Comparison of ENCODE assay signal across 15 cellular contexts in genomic region chr19:16535381-16535780, GRCh38. TPM values are rescaled to one million over a fixed set of nuclear protein-coding genes. Genes with fewer than 3 reads are reported as not detected.
A peak's percentile ranks its signal among the peaks of the same experiment; 100 is the strongest.
DNase-seq lines count a peak whose midpoint lies in the region; ATAC-seq, FAIRE-seq and TF ChIP-seq lines count a peak whose summit lies in the region.
"Had no signal": no experiment of that assay in that cellular context is flagged by ENCODE, and none has a peak within 500 bp of the region (broad histone marks: within the 10 kb centered on the region; RNA-seq: fewer than 3 reads in every experiment).

No MANE protein-coding gene starts in this region.

- CTCF ChIA-PET in HepG2 (lab: Yijun Ruan, JAX; ENCODE audit: low intra/inter-chr PET ratio, low total read pairs): no interaction called here

- DNase-seq in HepG2 (ENCODE audit: low spot score) (no peak), right lobe of liver (no peak), iPS-NIHi11 (ENCODE audit: low spot score) (peak; percentile 9)
- no peak for DNase-seq in activated naive CD4-positive, alpha-beta T cell treated with anti-CD3 and anti-CD28 coated beads, Interleukin-2, amount 50 U/mL, for 16 hours
- DNase-seq in activated T-cell treated with anti-CD3 and anti-CD28 coated beads, Interleukin-2, amount 50 U/mL, for 72 hours: no peak
- DNase-seq: 8988T; Calu3; CD4-positive, CD25-positive, alpha-beta regulatory T cell; DMS 273 treated with DMSO at 0.1 percent for 48 hours; GM23248 had no signal

- intact Hi-C loops in HepG2 (cut with micrococcal nuclease; ENCODE audit: unreplicated experiment): no loop called here
- intact Hi-C loops in right lobe of liver (cut with DNase I): no loop called here

- H3K36me3 Mint-ChIP-seq in activated T-cell treated with anti-CD3 and anti-CD28 coated beads, Interleukin-2, amount 50 U/mL, for 72 hours (ENCODE audit: insufficient read depth in 2 of 2): peaks cover 2 to 37% of the 10 kb centered on the region in 2 donors

- no peak overlapping the region for H3K4me3 Mint-ChIP-seq in activated T-cell treated with anti-CD3 and anti-CD28 coated beads, Interleukin-2, amount 50 U/mL, for 72 hours
- H3K4me3 Mint-ChIP-seq: CD4-positive, CD25-positive, alpha-beta regulatory T cell had no signal

- in situ Hi-C loops in HepG2 (cut with HindIII; ENCODE audit: extremely low pct_ligation_motif_present, low pct_unique_long_range_greater_than_20kb): no loop called here

- H3K36me3 ChIP-seq in HepG2 (replicated peaks in 1 of 2; ENCODE audit: control insufficient read depth in 1 of 2, insufficient read depth in 2 of 2, low read length in 2 of 2) (peaks cover 47 to 87% of the 10 kb centered on the region in 2 experiments), right lobe of liver (peaks cover 0 to 63% (median 33%) of the 10 kb centered on the region in 4 donors)

- FAIRE-seq in HepG2 (lab: Jason Lieb, UNC): no peak
- FAIRE-seq: GM18507, H54 had no signal

- no peak for TF ChIP-seq EP300 in HepG2 (IDR thresholded peaks at IDR 0.05; ENCODE audit: low read depth in 2 of 2, low read length in 2 of 2)
- TF ChIP-seq EP300 in HepG2 (CRISPR knock-in tag; IDR thresholded peaks at IDR 0.05; ENCODE audit: borderline replicate concordance): no peak

- TF ChIP-seq CTCF in HepG2 (CRISPR knock-in tag; IDR thresholded peaks at IDR 0.05): no peak
- TF ChIP-seq CTCF in right lobe of liver (IDR thresholded peaks at IDR 0.05): no peak

- POLR2A ChIA-PET in HepG2 (lab: Yijun Ruan, JAX): no interaction called here

- H3K27me3 ChIP-seq in HepG2 (ENCODE audit: control insufficient read depth in 1 of 2, insufficient read depth in 2 of 2, low read length in 2 of 2) (no peaks in the 10 kb centered on the region), right lobe of liver (no peaks in the 10 kb centered on the region)
- H3K27me3 ChIP-seq: BLaER1 treated with 17β-estradiol and CSF1 and Interleukin-3, amounts not matched to agents 10 nM and 100 nM had no signal

- no peak overlapping the region for H3K9ac ChIP-seq in HepG2 (ENCODE audit: insufficient read depth, low read depth, low read length)
- H3K9ac ChIP-seq: GM23248 had no signal

- no TSS peak for BruUV-seq in HepG2 (replicated peaks; lab: Mats Ljungman, UMichigan)

- WGBS in HepG2 (ENCODE audit: low lambda C conversion rate): over 99% methylated on average over 17 of the region's 18 CpGs
- 80% methylated on average over 1 of the region's 18 CpGs for WGBS in right lobe of liver (ENCODE audit: insufficient coverage, low coverage, low lambda C conversion rate, missing lambda C conversion rate)

- peaks cover 38% of the 10 kb centered on the region for H3K79me2 ChIP-seq in HepG2 (ENCODE audit: insufficient read depth, low read length)

- H3K27me3 Mint-ChIP-seq in activated T-cell treated with anti-CD3 and anti-CD28 coated beads, Interleukin-2, amount 50 U/mL, for 72 hours (ENCODE audit: low read depth): no peaks in the 10 kb centered on the region
- H3K27me3 Mint-ChIP-seq: CD4-positive, CD25-positive, alpha-beta regulatory T cell had no signal

- peaks cover 11% of the 10 kb centered on the region for H3K4me1 ChIP-seq in HepG2 (ENCODE audit: insufficient read depth, low read length)
- peaks cover 0 to 8% (median 2%) of the 10 kb centered on the region in 4 donors for H3K4me1 ChIP-seq in right lobe of liver

- H3K27ac ChIP-seq in HepG2 (ENCODE audit: extremely low read length, insufficient read depth, low read length): no peak overlapping the region
- H3K27ac ChIP-seq in right lobe of liver: no peak overlapping the region
- H3K27ac ChIP-seq: BLaER1 treated with 17β-estradiol and CSF1 and Interleukin-3, amounts not matched to agents 10 nM and 100 nM; GM23248; HL-60 had no signal

- H3K4me3 ChIP-seq in HepG2 (replicated peaks in 1 of 3; ENCODE audit: insufficient read depth in 1 of 3, low read depth in 2 of 3, low read length in 3 of 3) (no peak overlapping the region), right lobe of liver (no peak overlapping the region)
- H3K4me3 ChIP-seq: BLaER1 treated with 17β-estradiol and CSF1 and Interleukin-3, amounts not matched to agents 10 nM and 100 nM; GM23248 had no signal

- no peak for TF ChIP-seq RAD21 in HepG2 (CRISPR knock-in tag; IDR thresholded peaks at IDR 0.05)

- no peak overlapping the region for H3K27ac Mint-ChIP-seq in activated T-cell treated with anti-CD3 and anti-CD28 coated beads, Interleukin-2, amount 50 U/mL, for 72 hours
- H3K27ac Mint-ChIP-seq: CD4-positive, CD25-positive, alpha-beta regulatory T cell had no signal

- ATAC-seq in HepG2: no peak; the same call in 2 of the 3 replicates
- ATAC-seq in right lobe of liver: no peak
- ATAC-seq in activated T-cell treated with anti-CD3 and anti-CD28 coated beads, Interleukin-2, amount 50 U/mL, for 72 hours (replicated peaks in 1 of 2): no peak

- no peak overlapping the region for H3K4me2 ChIP-seq in HepG2 (ENCODE audit: low read depth, low read length)
- H3K4me2 ChIP-seq: BLaER1 treated with 17β-estradiol and CSF1 and Interleukin-3, amounts not matched to agents 10 nM and 100 nM had no signal

- H3K9me3 Mint-ChIP-seq in activated T-cell treated with anti-CD3 and anti-CD28 coated beads, Interleukin-2, amount 50 U/mL, for 72 hours: no peaks in the 10 kb centered on the region
- H3K9me3 Mint-ChIP-seq: CD4-positive, CD25-positive, alpha-beta regulatory T cell had no signal

- TF ChIP-seq POLR2A in HepG2 (IDR thresholded peaks at IDR 0.05; ENCODE audit: insufficient read depth in 1 of 2, low read depth in 2 of 2, low read length in 2 of 2): no peak
- TF ChIP-seq POLR2A in right lobe of liver (IDR thresholded peaks at IDR 0.05): no peak

- H3K9me3 ChIP-seq in HepG2 (ENCODE audit: low read length) (no peaks in the 10 kb centered on the region), right lobe of liver (no peaks in the 10 kb centered on the region)
- H3K9me3 ChIP-seq: BLaER1 treated with 17β-estradiol and CSF1 and Interleukin-3, amounts not matched to agents 10 nM and 100 nM had no signal

- H4K20me1 ChIP-seq in HepG2 (ENCODE audit: insufficient read depth, low read length): peaks cover 20% of the 10 kb centered on the region

- H2AFZ ChIP-seq in HepG2 (ENCODE audit: low read length): no peak overlapping the region
- H2AFZ ChIP-seq: GM23248 had no signal

- peaks cover 25% of the 10 kb centered on the region for H3K4me1 Mint-ChIP-seq in activated T-cell treated with anti-CD3 and anti-CD28 coated beads, Interleukin-2, amount 50 U/mL, for 72 hours (ENCODE audit: low read depth)

RNA-seq across cellular contexts. Expression of gene CHERP, which starts 6.9 kb away (rescaled TPM):
- total RNA-seq in HepG2 (2016; rRNA removed; fragmentation: Illumina TruSeq; extraction: Trizol) (4.3 and 9.1 TPM in 2 replicates), right lobe of liver (10 to 100 TPM in 4 of 6 experiments, 1 to 10 TPM in 2; 6.8 to 26.2 (median 20.6) TPM)
- total RNA-seq in HepG2 (2016; cell fraction: cytosol; rRNA removed; fragmentation: Illumina TruSeq; extraction: Trizol; ENCODE audit: low read depth): 3.8 and 4.0 TPM in 2 replicates
- total RNA-seq in HepG2 (2016; cell fraction: insoluble cytoplasmic fraction; rRNA removed; fragmentation: Illumina TruSeq; extraction: Trizol): 6.0 and 7.4 TPM in 2 replicates
- 5.5 and 6.1 TPM in 2 replicates for total RNA-seq in HepG2 (2016; cell fraction: membrane; rRNA removed; fragmentation: Illumina TruSeq; extraction: Trizol)
- total RNA-seq in HepG2 (2016; cell fraction: nucleus; rRNA removed; fragmentation: Illumina TruSeq; extraction: Trizol): 8.1 and 13.9 TPM in 2 replicates
- 5.4 and 5.9 TPM in 2 replicates for polyA plus RNA-seq in HepG2 (2011; rRNA removed)
- polyA plus RNA-seq in HepG2 (2011; cell fraction: cytosol; rRNA removed): 2.9 and 3.2 TPM in 2 replicates
- polyA plus RNA-seq in HepG2 (2011; cell fraction: nucleus; rRNA removed): 34.4 and 39.5 TPM in 2 replicates
- 20.4 and 25.1 TPM in 2 replicates for polyA plus RNA-seq in HepG2 (2012)
- 2.1 and 2.2 TPM in 2 replicates for polyA plus RNA-seq in HepG2 (2016; cell fraction: cytosol; fragmentation: Illumina TruSeq; extraction: Trizol; ENCODE audit: low read depth)
- polyA plus RNA-seq in HepG2 (2016; cell fraction: insoluble cytoplasmic fraction; fragmentation: Illumina TruSeq; extraction: Trizol; ENCODE audit: low read depth): 19.7 and 26.9 TPM in 2 replicates
- polyA plus RNA-seq in HepG2 (2016; cell fraction: membrane; fragmentation: Illumina TruSeq; extraction: Trizol; ENCODE audit: low read depth): 4.9 and 6.0 TPM in 2 replicates
- 54.8 and 59.8 TPM in 2 replicates for polyA plus RNA-seq in HepG2 (2016; cell fraction: nucleus; fragmentation: Illumina TruSeq; extraction: Trizol; ENCODE audit: insufficient read depth, low read depth)
- 10.1 and 16.3 TPM in 2 replicates for polyA minus RNA-seq in HepG2 (2011; rRNA and poly(A)+ RNA removed; ENCODE audit: low replicate concordance)
- polyA minus RNA-seq in HepG2 (2011; cell fraction: cytosol; rRNA and poly(A)+ RNA removed): 7.1 and 9.3 TPM in 2 replicates
- polyA minus RNA-seq in HepG2 (2011; cell fraction: nucleus; rRNA and poly(A)+ RNA removed): 18.4 and 19.8 TPM in 2 replicates
- total RNA-seq in activated T-cell treated with anti-CD3 and anti-CD28 coated beads, Interleukin-2, amount 50 U/mL, for 72 hours: 10 to 100 TPM; 54.8 to 59.6 TPM

RNA-seq across cellular contexts. Expression of gene SLC35E1, which starts 36.8 kb away (rescaled TPM):
- total RNA-seq in HepG2 (2016; rRNA removed; fragmentation: Illumina TruSeq; extraction: Trizol) (17.2 and 21.2 TPM in 2 replicates), right lobe of liver (10 to 100 TPM; 17.2 to 27.4 (median 20.1) TPM)
- total RNA-seq in HepG2 (2016; cell fraction: cytosol; rRNA removed; fragmentation: Illumina TruSeq; extraction: Trizol; ENCODE audit: low read depth): 6.0 and 7.6 TPM in 2 replicates
- 15.6 and 20.2 TPM in 2 replicates for total RNA-seq in HepG2 (2016; cell fraction: insoluble cytoplasmic fraction; rRNA removed; fragmentation: Illumina TruSeq; extraction: Trizol)
- total RNA-seq in HepG2 (2016; cell fraction: membrane; rRNA removed; fragmentation: Illumina TruSeq; extraction: Trizol): 18.9 and 19.7 TPM in 2 replicates
- 18.5 and 21.4 TPM in 2 replicates for total RNA-seq in HepG2 (2016; cell fraction: nucleus; rRNA removed; fragmentation: Illumina TruSeq; extraction: Trizol)
- 46.5 and 48.0 TPM in 2 replicates for polyA plus RNA-seq in HepG2 (2011; rRNA removed)
- polyA plus RNA-seq in HepG2 (2011; cell fraction: cytosol; rRNA removed): 31.6 and 37.8 TPM in 2 replicates
- 26.3 and 38.8 TPM in 2 replicates for polyA plus RNA-seq in HepG2 (2011; cell fraction: nucleus; rRNA removed)
- polyA plus RNA-seq in HepG2 (2012): 25.6 and 26.5 TPM in 2 replicates
- 5.7 and 6.3 TPM in 2 replicates for polyA plus RNA-seq in HepG2 (2016; cell fraction: cytosol; fragmentation: Illumina TruSeq; extraction: Trizol; ENCODE audit: low read depth)
- 16.1 and 22.5 TPM in 2 replicates for polyA plus RNA-seq in HepG2 (2016; cell fraction: insoluble cytoplasmic fraction; fragmentation: Illumina TruSeq; extraction: Trizol; ENCODE audit: low read depth)
- polyA plus RNA-seq in HepG2 (2016; cell fraction: membrane; fragmentation: Illumina TruSeq; extraction: Trizol; ENCODE audit: low read depth): 20.6 and 22.2 TPM in 2 replicates
- 45.9 and 46.6 TPM in 2 replicates for polyA plus RNA-seq in HepG2 (2016; cell fraction: nucleus; fragmentation: Illumina TruSeq; extraction: Trizol; ENCODE audit: insufficient read depth, low read depth)
- 181 and 185 TPM in 2 replicates for polyA minus RNA-seq in HepG2 (2011; rRNA and poly(A)+ RNA removed; ENCODE audit: low replicate concordance)
- polyA minus RNA-seq in HepG2 (2011; cell fraction: cytosol; rRNA and poly(A)+ RNA removed): 33.0 and 39.5 TPM in 2 replicates
- 24.8 and 31.7 TPM in 2 replicates for polyA minus RNA-seq in HepG2 (2011; cell fraction: nucleus; rRNA and poly(A)+ RNA removed)
- 10 to 100 TPM; 36.5 to 39.5 TPM for total RNA-seq in activated T-cell treated with anti-CD3 and anti-CD28 coated beads, Interleukin-2, amount 50 U/mL, for 72 hours

RNA-seq across cellular contexts. Expression of gene C19orf44, which starts 39.2 kb away (rescaled TPM):
- 3.6 and 4.3 TPM in 2 replicates for total RNA-seq in HepG2 (2016; rRNA removed; fragmentation: Illumina TruSeq; extraction: Trizol)
- 2.6 and 3.0 TPM in 2 replicates for total RNA-seq in HepG2 (2016; cell fraction: cytosol; rRNA removed; fragmentation: Illumina TruSeq; extraction: Trizol; ENCODE audit: low read depth)
- total RNA-seq in HepG2 (2016; cell fraction: insoluble cytoplasmic fraction; rRNA removed; fragmentation: Illumina TruSeq; extraction: Trizol): 2.7 and 3.1 TPM in 2 replicates
- total RNA-seq in HepG2 (2016; cell fraction: membrane; rRNA removed; fragmentation: Illumina TruSeq; extraction: Trizol): 1.9 and 2.2 TPM in 2 replicates
- 4.6 and 4.8 TPM in 2 replicates for total RNA-seq in HepG2 (2016; cell fraction: nucleus; rRNA removed; fragmentation: Illumina TruSeq; extraction: Trizol)
- 3.2 and 4.1 TPM in 2 replicates for polyA plus RNA-seq in HepG2 (2011; rRNA removed)
- 3.3 and 3.5 TPM in 2 replicates for polyA plus RNA-seq in HepG2 (2011; cell fraction: cytosol; rRNA removed)
- 10.6 and 11.2 TPM in 2 replicates for polyA plus RNA-seq in HepG2 (2011; cell fraction: nucleus; rRNA removed)
- polyA plus RNA-seq in HepG2 (2012): 3.4 and 5.4 TPM in 2 replicates
- 0.60 and 0.90 TPM in 2 replicates for polyA plus RNA-seq in HepG2 (2016; cell fraction: cytosol; fragmentation: Illumina TruSeq; extraction: Trizol; ENCODE audit: low read depth)
- 3.6 and 4.3 TPM in 2 replicates for polyA plus RNA-seq in HepG2 (2016; cell fraction: insoluble cytoplasmic fraction; fragmentation: Illumina TruSeq; extraction: Trizol; ENCODE audit: low read depth)
- polyA plus RNA-seq in HepG2 (2016; cell fraction: membrane; fragmentation: Illumina TruSeq; extraction: Trizol; ENCODE audit: low read depth): 1.5 TPM in 2 replicates
- polyA plus RNA-seq in HepG2 (2016; cell fraction: nucleus; fragmentation: Illumina TruSeq; extraction: Trizol; ENCODE audit: insufficient read depth, low read depth): 10.2 and 12.1 TPM in 2 replicates
- polyA minus RNA-seq in HepG2 (2011; rRNA and poly(A)+ RNA removed; ENCODE audit: low replicate concordance): 2.9 and 3.4 TPM in 2 replicates
- polyA minus RNA-seq in HepG2 (2011; cell fraction: cytosol; rRNA and poly(A)+ RNA removed): 2.4 and 4.4 TPM in 2 replicates
- polyA minus RNA-seq in HepG2 (2011; cell fraction: nucleus; rRNA and poly(A)+ RNA removed): 6.7 and 8.1 TPM in 2 replicates
- total RNA-seq in right lobe of liver: 1 to 10 TPM; 1.8 to 4.3 (median 2.5) TPM
- 1 to 10 TPM; 3.0 to 3.4 TPM for total RNA-seq in activated T-cell treated with anti-CD3 and anti-CD28 coated beads, Interleukin-2, amount 50 U/mL, for 72 hours

RNA-seq across cellular contexts. Expression of gene CALR3, which starts 39.4 kb away (rescaled TPM):
- total RNA-seq in HepG2 (2016; rRNA removed; fragmentation: Illumina TruSeq; extraction: Trizol) (not detected in 2 replicates), right lobe of liver (not detected)
- total RNA-seq in HepG2 (2016; cell fraction: cytosol; rRNA removed; fragmentation: Illumina TruSeq; extraction: Trizol; ENCODE audit: low read depth): not detected in 2 replicates
- not detected in 2 replicates for total RNA-seq in HepG2 (2016; cell fraction: insoluble cytoplasmic fraction; rRNA removed; fragmentation: Illumina TruSeq; extraction: Trizol)
- total RNA-seq in HepG2 (2016; cell fraction: membrane; rRNA removed; fragmentation: Illumina TruSeq; extraction: Trizol): not detected in 2 replicates
- total RNA-seq in HepG2 (2016; cell fraction: nucleus; rRNA removed; fragmentation: Illumina TruSeq; extraction: Trizol): not detected in 2 replicates
- not detected in 2 replicates for polyA plus RNA-seq in HepG2 (2011; rRNA removed)
- not detected in 2 replicates for polyA plus RNA-seq in HepG2 (2011; cell fraction: cytosol; rRNA removed)
- not detected in 2 replicates for polyA plus RNA-seq in HepG2 (2011; cell fraction: nucleus; rRNA removed)
- polyA plus RNA-seq in HepG2 (2012): 0.16 TPM in 1 of 2 replicates, not detected in the other
- polyA plus RNA-seq in HepG2 (2016; cell fraction: cytosol; fragmentation: Illumina TruSeq; extraction: Trizol; ENCODE audit: low read depth): not detected in 2 replicates
- not detected in 2 replicates for polyA plus RNA-seq in HepG2 (2016; cell fraction: insoluble cytoplasmic fraction; fragmentation: Illumina TruSeq; extraction: Trizol; ENCODE audit: low read depth)
- polyA plus RNA-seq in HepG2 (2016; cell fraction: membrane; fragmentation: Illumina TruSeq; extraction: Trizol; ENCODE audit: low read depth): not detected in 2 replicates
- polyA plus RNA-seq in HepG2 (2016; cell fraction: nucleus; fragmentation: Illumina TruSeq; extraction: Trizol; ENCODE audit: insufficient read depth, low read depth): not detected in 2 replicates
- polyA minus RNA-seq in HepG2 (2011; rRNA and poly(A)+ RNA removed; ENCODE audit: low replicate concordance): not detected in 2 replicates
- polyA minus RNA-seq in HepG2 (2011; cell fraction: cytosol; rRNA and poly(A)+ RNA removed): not detected in 2 replicates
- not detected in 2 replicates for polyA minus RNA-seq in HepG2 (2011; cell fraction: nucleus; rRNA and poly(A)+ RNA removed)
- total RNA-seq in activated T-cell treated with anti-CD3 and anti-CD28 coated beads, Interleukin-2, amount 50 U/mL, for 72 hours: not detected
- total RNA-seq: Calu3; CD4-positive, CD25-positive, alpha-beta regulatory T cell; Daoy; GM23248 had no signal
- polyA plus RNA-seq: CD4-positive, CD25-positive, alpha-beta regulatory T cell; GM23248 had no signal
